14 cellular contexts compared by ENCODE assay signal in genomic region chr21:44711327-44712202, GRCh38. TPM values are rescaled to one million over a fixed set of nuclear protein-coding genes. Genes with fewer than 3 reads are reported as not detected.
DNase-seq lines count a peak whose midpoint lies in the region; ATAC-seq and TF ChIP-seq lines count a peak whose summit lies in the region.
"Had no signal": no experiment of that assay in that cellular context is flagged by ENCODE, and none has a peak within 500 bp of the region (broad histone marks: within the 10 kb centered on the region; RNA-seq: fewer than 3 reads in every experiment).

TSS of gene TSPEAR (minus strand) at chr21:44711572. CDS start at chr21:44711514, 58 bp downstream.

- H3K4me1 Mint-ChIP-seq in activated naive CD8-positive, alpha-beta T cell (ENCODE audit: low read depth) = peaks cover 37% of the 10 kb centered on the region
- H3K4me1 Mint-ChIP-seq in activated naive CD8-positive, alpha-beta T cell treated with anti-CD3 and anti-CD28 coated beads, Interleukin-2, amount 50 U/mL, for 24 hours = peaks cover 20% of the 10 kb centered on the region
- H3K4me1 Mint-ChIP-seq in stimulated activated effector memory CD8-positive, alpha-beta T cell treated with anti-CD3 and anti-CD28 coated beads, Interleukin-12 subunit alpha, Interleukin-12 subunit beta, amount 100 ng/mL, for 72 hours = peaks cover 26% of the 10 kb centered on the region

- peak within 1 kb of the TSS; percentile 76 for H3K4me3 Mint-ChIP-seq in activated naive CD8-positive, alpha-beta T cell
- no peak within 1 kb of the TSS for H3K4me3 Mint-ChIP-seq in activated naive CD8-positive, alpha-beta T cell treated with anti-CD3 and anti-CD28 coated beads, Interleukin-2, amount 50 U/mL, for 24 hours
- H3K4me3 Mint-ChIP-seq in stimulated activated effector memory CD8-positive, alpha-beta T cell treated with anti-CD3 and anti-CD28 coated beads, Interleukin-12 subunit alpha, Interleukin-12 subunit beta, amount 100 ng/mL, for 72 hours = peak within 1 kb of the TSS; percentile 17

- no peaks in the 10 kb centered on the region for H3K9me3 ChIP-seq in hepatocyte (ENCODE audit: low read depth)

- ATAC-seq in activated naive CD8-positive, alpha-beta T cell treated with anti-CD3 and anti-CD28 coated beads, Interleukin-2, amount 50 U/mL, for 24 hours = no peak
- no peak for ATAC-seq in stimulated activated effector memory CD8-positive, alpha-beta T cell treated with anti-CD3 and anti-CD28 coated beads, Interleukin-12 subunit alpha, Interleukin-12 subunit beta, amount 100 ng/mL, for 72 hours
- no peak for ATAC-seq in GM18909 (IDR thresholded peaks at IDR 0.05; ENCODE audit: poor library complexity, unreplicated experiment)

- H3K4me3 ChIP-seq in hepatocyte = no peak within 1 kb of the TSS
- H3K4me3 ChIP-seq: lung had no signal

- H3K27ac Mint-ChIP-seq in activated naive CD8-positive, alpha-beta T cell = no peak within 1 kb of the TSS
- no peak within 1 kb of the TSS for H3K27ac Mint-ChIP-seq in activated naive CD8-positive, alpha-beta T cell treated with anti-CD3 and anti-CD28 coated beads, Interleukin-2, amount 50 U/mL, for 24 hours
- H3K27ac Mint-ChIP-seq in stimulated activated effector memory CD8-positive, alpha-beta T cell treated with anti-CD3 and anti-CD28 coated beads, Interleukin-12 subunit alpha, Interleukin-12 subunit beta, amount 100 ng/mL, for 72 hours = no peak within 1 kb of the TSS

- 4% methylated on average over 37 of the region's 41 CpGs for WGBS in hepatocyte (ENCODE audit: low lambda C conversion rate, missing lambda C conversion rate)

- H4K20me1 ChIP-seq in hepatocyte (ENCODE audit: insufficient read depth, poor library complexity, severe bottlenecking) = no peaks in the 10 kb centered on the region

- H3K4me1 ChIP-seq in hepatocyte (ENCODE audit: insufficient read depth) = peaks cover 24% of the 10 kb centered on the region

- peaks cover 97% of the 10 kb centered on the region for H3K27me3 ChIP-seq in hepatocyte

- no peaks in the 10 kb centered on the region for H3K9me2 ChIP-seq in hepatocyte (replicated peaks; ENCODE audit: insufficient read depth)

- DNase-seq in activated naive CD8-positive, alpha-beta T cell treated with anti-CD3 and anti-CD28 coated beads, Interleukin-2, amount 50 U/mL, for 24 hours = no peak
- DNase-seq in NCI-H510A treated with DMSO at 0.1 percent for 48 hours (lab: John Stamatoyannopoulos, UW) (peak; percentile 92), hepatocyte (ENCODE audit: low spot score) (peak; percentile 46), activated gamma-delta T cell (lab: John Stamatoyannopoulos, UW) (no peak), hypothalamus (lab: John Stamatoyannopoulos, UW) (no peak)
- DNase-seq in stimulated activated effector memory CD8-positive, alpha-beta T cell treated with anti-CD3 and anti-CD28 coated beads, Interleukin-12 subunit alpha, Interleukin-12 subunit beta, amount 100 ng/mL, for 72 hours (ENCODE audit: low spot score in 2 of 2) = no peak
- DNase-seq: erythroblast, MM.1S had no signal

- no peaks in the 10 kb centered on the region for H3K9me3 Mint-ChIP-seq in activated naive CD8-positive, alpha-beta T cell (ENCODE audit: low read depth)
- H3K9me3 Mint-ChIP-seq in activated naive CD8-positive, alpha-beta T cell treated with anti-CD3 and anti-CD28 coated beads, Interleukin-2, amount 50 U/mL, for 24 hours = no peaks in the 10 kb centered on the region
- H3K9me3 Mint-ChIP-seq in stimulated activated effector memory CD8-positive, alpha-beta T cell treated with anti-CD3 and anti-CD28 coated beads, Interleukin-12 subunit alpha, Interleukin-12 subunit beta, amount 100 ng/mL, for 72 hours = no peaks in the 10 kb centered on the region

- no peak for TF ChIP-seq CTCF in hepatocyte (IDR thresholded peaks at IDR 0.05; ENCODE audit: poor library complexity)

- no peaks in the 10 kb centered on the region for H3K36me3 ChIP-seq in hepatocyte (replicated peaks; ENCODE audit: insufficient read depth, low read depth)

- H3K36me3 Mint-ChIP-seq in activated naive CD8-positive, alpha-beta T cell = no peaks in the 10 kb centered on the region
- no peaks in the 10 kb centered on the region for H3K36me3 Mint-ChIP-seq in activated naive CD8-positive, alpha-beta T cell treated with anti-CD3 and anti-CD28 coated beads, Interleukin-2, amount 50 U/mL, for 24 hours (ENCODE audit: low read depth)
- H3K36me3 Mint-ChIP-seq in stimulated activated effector memory CD8-positive, alpha-beta T cell treated with anti-CD3 and anti-CD28 coated beads, Interleukin-12 subunit alpha, Interleukin-12 subunit beta, amount 100 ng/mL, for 72 hours = no peaks in the 10 kb centered on the region

- H3K79me2 ChIP-seq in hepatocyte = no peaks in the 10 kb centered on the region

- no peak within 1 kb of the TSS for H2AFZ ChIP-seq in hepatocyte

- peak within 1 kb of the TSS; percentile 67 for H3K4me2 ChIP-seq in hepatocyte

- H3K27ac ChIP-seq in hepatocyte = no peak within 1 kb of the TSS

- H3K27me3 Mint-ChIP-seq in activated naive CD8-positive, alpha-beta T cell = peaks cover 45% of the 10 kb centered on the region
- peaks cover 79% of the 10 kb centered on the region for H3K27me3 Mint-ChIP-seq in activated naive CD8-positive, alpha-beta T cell treated with anti-CD3 and anti-CD28 coated beads, Interleukin-2, amount 50 U/mL, for 24 hours

RNA-seq across cellular contexts. Expression of gene TSPEAR, which starts in this region (rescaled TPM):
- total RNA-seq in hepatocyte = 0.16 TPM in 1 of 2 replicates, not detected in the other
- 0.35 and 0.66 TPM in 2 replicates for polyA plus RNA-seq in hepatocyte
- total RNA-seq: subcutaneous adipose tissue; T-helper 2 cell treated with Interferon-gamma antibody and Interleukin-4, amounts not matched to agents 100 ng/mL and 5 ng/mL, for 36 hours had no signal
- polyA plus RNA-seq: BJ had no signal

Comparison
In these comparisons a context has a peak if more than half of its experiments do, and no peak if none do; other contexts are left out.
1. Peak in DNase-seq and H3K4me2 ChIP-seq in hepatocyte; RNA of the gene not detected or under 1 TPM.